In the genomic region with DNA sequence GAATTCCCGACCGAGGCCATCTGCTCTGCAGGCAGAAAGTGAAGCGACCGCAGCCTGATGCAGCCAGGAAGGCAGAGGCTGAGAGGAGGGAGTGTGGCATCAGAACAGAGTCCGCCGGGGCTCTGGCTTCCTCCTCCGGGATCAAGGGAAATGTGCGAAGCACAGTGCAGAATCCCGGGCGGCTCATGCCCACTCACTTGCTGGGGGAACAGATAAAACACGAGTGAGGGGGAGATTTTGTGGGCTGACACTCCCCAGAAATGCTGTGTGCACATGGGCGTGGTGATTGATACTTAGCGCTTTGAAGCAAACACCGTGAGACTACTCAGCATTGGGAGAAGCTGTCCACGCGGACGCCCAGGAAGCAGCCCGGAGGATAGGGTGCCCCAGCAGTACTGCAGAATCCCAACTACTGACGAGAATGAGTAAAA, we compare ENCODE assay signal across 1 cellular context.
A peak's percentile ranks its signal among the peaks of the same experiment; 100 is the strongest.
TF ChIP-seq lines count a peak whose summit lies in the region.

No MANE protein-coding gene starts in this region.

TF ChIP-seq in SK-N-SH, 30 proteins besides CTCF, POLR2A, EP300 and RAD21 (continued from another document):
- TF ChIP-seq, protein P1, sequence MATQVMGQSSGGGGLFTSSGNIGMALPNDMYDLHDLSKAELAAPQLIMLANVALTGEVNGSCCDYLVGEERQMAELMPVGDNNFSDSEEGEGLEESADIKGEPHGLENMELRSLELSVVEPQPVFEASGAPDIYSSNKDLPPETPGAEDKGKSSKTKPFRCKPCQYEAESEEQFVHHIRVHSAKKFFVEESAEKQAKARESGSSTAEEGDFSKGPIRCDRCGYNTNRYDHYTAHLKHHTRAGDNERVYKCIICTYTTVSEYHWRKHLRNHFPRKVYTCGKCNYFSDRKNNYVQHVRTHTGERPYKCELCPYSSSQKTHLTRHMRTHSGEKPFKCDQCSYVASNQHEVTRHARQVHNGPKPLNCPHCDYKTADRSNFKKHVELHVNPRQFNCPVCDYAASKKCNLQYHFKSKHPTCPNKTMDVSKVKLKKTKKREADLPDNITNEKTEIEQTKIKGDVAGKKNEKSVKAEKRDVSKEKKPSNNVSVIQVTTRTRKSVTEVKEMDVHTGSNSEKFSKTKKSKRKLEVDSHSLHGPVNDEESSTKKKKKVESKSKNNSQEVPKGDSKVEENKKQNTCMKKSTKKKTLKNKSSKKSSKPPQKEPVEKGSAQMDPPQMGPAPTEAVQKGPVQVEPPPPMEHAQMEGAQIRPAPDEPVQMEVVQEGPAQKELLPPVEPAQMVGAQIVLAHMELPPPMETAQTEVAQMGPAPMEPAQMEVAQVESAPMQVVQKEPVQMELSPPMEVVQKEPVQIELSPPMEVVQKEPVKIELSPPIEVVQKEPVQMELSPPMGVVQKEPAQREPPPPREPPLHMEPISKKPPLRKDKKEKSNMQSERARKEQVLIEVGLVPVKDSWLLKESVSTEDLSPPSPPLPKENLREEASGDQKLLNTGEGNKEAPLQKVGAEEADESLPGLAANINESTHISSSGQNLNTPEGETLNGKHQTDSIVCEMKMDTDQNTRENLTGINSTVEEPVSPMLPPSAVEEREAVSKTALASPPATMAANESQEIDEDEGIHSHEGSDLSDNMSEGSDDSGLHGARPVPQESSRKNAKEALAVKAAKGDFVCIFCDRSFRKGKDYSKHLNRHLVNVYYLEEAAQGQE (IDR thresholded peaks at IDR 0.05; ENCODE audit: low read depth, low read length), result 0 out of 2 replicates have a peak, but pooled peaks have one; percentile 10
- 0 out of 2 replicates have a peak, but pooled peaks have one; percentile 14 for TF ChIP-seq TCF12 (IDR thresholded peaks at IDR 0.05)
